ENCODE assay signal across 15 cellular contexts in genomic region chr16:24774510-24774909, GRCh38. TPM values are rescaled to one million over a fixed set of nuclear protein-coding genes. Genes with fewer than 3 reads are reported as not detected.
A peak's percentile ranks its signal among the peaks of the same experiment; 100 is the strongest.
DNase-seq lines count a peak whose midpoint lies in the region; ATAC-seq and TF ChIP-seq lines count a peak whose summit lies in the region.
"Had no signal": no experiment of that assay in that cellular context is flagged by ENCODE, and none has a peak within 500 bp of the region (broad histone marks: within the 10 kb centered on the region; RNA-seq: fewer than 3 reads in every experiment).

No MANE protein-coding gene starts in this region.

- H3K9me3 Mint-ChIP-seq in activated naive CD8-positive, alpha-beta T cell (ENCODE audit: low read depth), result no peaks in the 10 kb centered on the region
- H3K9me3 Mint-ChIP-seq in activated naive CD8-positive, alpha-beta T cell treated with anti-CD3 and anti-CD28 coated beads, Interleukin-2, amount 50 U/mL, for 24 hours, result no peaks in the 10 kb centered on the region
- no peaks in the 10 kb centered on the region for H3K9me3 Mint-ChIP-seq in CD8-positive, alpha-beta memory T cell
- H3K9me3 Mint-ChIP-seq in activated T-helper 17 cell treated with anti-CD3 and anti-CD28 coated beads, Interleukin-2, amount 50 U/mL, for 72 hours, result no peaks in the 10 kb centered on the region

- H3K4me1 Mint-ChIP-seq in activated naive CD8-positive, alpha-beta T cell (ENCODE audit: low read depth), result peaks cover 32% of the 10 kb centered on the region
- peaks cover 28% of the 10 kb centered on the region for H3K4me1 Mint-ChIP-seq in activated naive CD8-positive, alpha-beta T cell treated with anti-CD3 and anti-CD28 coated beads, Interleukin-2, amount 50 U/mL, for 24 hours
- H3K4me1 Mint-ChIP-seq in CD8-positive, alpha-beta memory T cell, result peaks cover 42 to 68% (median 59%) of the 10 kb centered on the region in 3 donors
- H3K4me1 Mint-ChIP-seq in activated T-helper 17 cell treated with anti-CD3 and anti-CD28 coated beads, Interleukin-2, amount 50 U/mL, for 72 hours, result peaks cover 40% of the 10 kb centered on the region

- peaks cover 10% of the 10 kb centered on the region for H3K36me3 Mint-ChIP-seq in activated naive CD8-positive, alpha-beta T cell
- H3K36me3 Mint-ChIP-seq in activated naive CD8-positive, alpha-beta T cell treated with anti-CD3 and anti-CD28 coated beads, Interleukin-2, amount 50 U/mL, for 24 hours (ENCODE audit: low read depth), result peaks cover 50% of the 10 kb centered on the region
- peaks cover 0 to 78% (median 16%) of the 10 kb centered on the region in 3 donors for H3K36me3 Mint-ChIP-seq in CD8-positive, alpha-beta memory T cell
- peaks cover 78% of the 10 kb centered on the region for H3K36me3 Mint-ChIP-seq in activated T-helper 17 cell treated with anti-CD3 and anti-CD28 coated beads, Interleukin-2, amount 50 U/mL, for 72 hours (ENCODE audit: low read depth)

- TF ChIP-seq POLR2A in gastrocnemius medialis (IDR thresholded peaks at IDR 0.05) (no peak), thyroid gland (IDR thresholded peaks at IDR 0.05) (no peak)

- no peaks in the 10 kb centered on the region for H3K27me3 ChIP-seq in CD8-positive, alpha-beta memory T cell (ENCODE audit: insufficient read depth, low read length, poor library complexity, severe bottlenecking)
- no peaks in the 10 kb centered on the region for H3K27me3 ChIP-seq in gastrocnemius medialis
- H3K27me3 ChIP-seq in thyroid gland, result no peaks in the 10 kb centered on the region

- 91 to 92% methylated on average over 1 of the region's 1 CpG for WGBS in thyroid gland, 2 donors

- H3K4me3 ChIP-seq in CD8-positive, alpha-beta memory T cell (ENCODE audit: low read length), result no peak overlapping the region
- H3K4me3 ChIP-seq in gastrocnemius medialis (no peak overlapping the region), thyroid gland (replicated peaks in 1 of 3) (no peak overlapping the region)

- CTCF ChIA-PET in CD8-positive, alpha-beta memory T cell (lab: Charles Lee), result no interaction called here

- H3K27ac ChIP-seq in CD8-positive, alpha-beta memory T cell (ENCODE audit: low read depth, low read length), result no peak overlapping the region
- H3K27ac ChIP-seq in gastrocnemius medialis, result peak overlapping the region; percentile 83 to 88 (median 86)
- H3K27ac ChIP-seq in thyroid gland, result no peak overlapping the region

- ATAC-seq in activated naive CD8-positive, alpha-beta T cell treated with anti-CD3 and anti-CD28 coated beads, Interleukin-2, amount 50 U/mL, for 24 hours, result no peak
- no peak for ATAC-seq in activated T-helper 17 cell treated with anti-CD3 and anti-CD28 coated beads, Interleukin-2, amount 50 U/mL, for 72 hours (replicated peaks)
- ATAC-seq in gastrocnemius medialis, result no peak
- ATAC-seq: Right ventricle myocardium inferior had no signal

- peak overlapping the region; percentile 62 for H3K27ac Mint-ChIP-seq in activated naive CD8-positive, alpha-beta T cell
- no peak overlapping the region for H3K27ac Mint-ChIP-seq in activated naive CD8-positive, alpha-beta T cell treated with anti-CD3 and anti-CD28 coated beads, Interleukin-2, amount 50 U/mL, for 24 hours
- H3K27ac Mint-ChIP-seq in CD8-positive, alpha-beta memory T cell, result peak overlapping the region in 6 of 8 donors; percentile 6 to 61 (median 50)
- peak overlapping the region; percentile 89 for H3K27ac Mint-ChIP-seq in activated T-helper 17 cell treated with anti-CD3 and anti-CD28 coated beads, Interleukin-2, amount 50 U/mL, for 72 hours

- no peaks in the 10 kb centered on the region for H3K4me1 ChIP-seq in CD8-positive, alpha-beta memory T cell (ENCODE audit: insufficient read depth, low read length)
- H3K4me1 ChIP-seq in gastrocnemius medialis (peaks cover 53 to 64% of the 10 kb centered on the region in 2 donors), thyroid gland (peaks cover 12 to 16% of the 10 kb centered on the region in 2 donors)

- in situ Hi-C loops in gastrocnemius medialis (cut with MboI; ENCODE audit: low sequenced_read_pairs in 4 of 4), result no loop called here

- POLR2A ChIA-PET in CD8-positive, alpha-beta memory T cell (lab: Charles Lee), result no interaction called here

- peaks cover 33% of the 10 kb centered on the region for H3K36me3 ChIP-seq in CD8-positive, alpha-beta memory T cell (ENCODE audit: insufficient read depth, low read length)
- H3K36me3 ChIP-seq in gastrocnemius medialis, result peaks cover 0 to 20% of the 10 kb centered on the region in 2 donors
- H3K36me3 ChIP-seq in thyroid gland, result peaks cover 7 to 9% of the 10 kb centered on the region in 2 donors

- intact Hi-C loops in gastrocnemius medialis (cut with DNase I; ENCODE audit: low total_unique reads) (loop anchor here (10.0 kb wide), 1 partner anchor 200 kb away; no protein-coding TSS in a partner anchor), thyroid gland (cut with DNase I) (no loop called here)

- TF ChIP-seq CTCF in gastrocnemius medialis (IDR thresholded peaks at IDR 0.05 in 4 of 5, conservative IDR thresholded peaks at IDR 0.05 in 1 of 5) (no peak), thyroid gland (IDR thresholded peaks at IDR 0.05) (no peak)

- H3K9me3 ChIP-seq in CD8-positive, alpha-beta memory T cell (ENCODE audit: low read length), result no peaks in the 10 kb centered on the region
- no peaks in the 10 kb centered on the region for H3K9me3 ChIP-seq in gastrocnemius medialis
- H3K9me3 ChIP-seq in thyroid gland, result no peaks in the 10 kb centered on the region

- no peak overlapping the region for H3K4me3 Mint-ChIP-seq in activated naive CD8-positive, alpha-beta T cell
- no peak overlapping the region for H3K4me3 Mint-ChIP-seq in activated naive CD8-positive, alpha-beta T cell treated with anti-CD3 and anti-CD28 coated beads, Interleukin-2, amount 50 U/mL, for 24 hours
- H3K4me3 Mint-ChIP-seq in CD8-positive, alpha-beta memory T cell, result no peak overlapping the region
- H3K4me3 Mint-ChIP-seq in activated T-helper 17 cell treated with anti-CD3 and anti-CD28 coated beads, Interleukin-2, amount 50 U/mL, for 72 hours, result no peak overlapping the region

- no peaks in the 10 kb centered on the region for H3K27me3 Mint-ChIP-seq in activated naive CD8-positive, alpha-beta T cell
- H3K27me3 Mint-ChIP-seq in activated naive CD8-positive, alpha-beta T cell treated with anti-CD3 and anti-CD28 coated beads, Interleukin-2, amount 50 U/mL, for 24 hours, result no peaks in the 10 kb centered on the region
- no peaks in the 10 kb centered on the region for H3K27me3 Mint-ChIP-seq in CD8-positive, alpha-beta memory T cell
- no peaks in the 10 kb centered on the region for H3K27me3 Mint-ChIP-seq in activated T-helper 17 cell treated with anti-CD3 and anti-CD28 coated beads, Interleukin-2, amount 50 U/mL, for 72 hours

- DNase-seq in activated naive CD8-positive, alpha-beta T cell treated with anti-CD3 and anti-CD28 coated beads, Interleukin-2, amount 50 U/mL, for 24 hours, result no peak
- no peak for DNase-seq in CD8-positive, alpha-beta memory T cell
- no peak for DNase-seq in gastrocnemius medialis
- no peak for DNase-seq in thyroid gland
- DNase-seq in activated CD4-positive, alpha-beta T cell treated with anti-CD3 and anti-CD28 coated beads, Interleukin-2, amount 50 U/mL, for 4 hours, result no peak
- DNase-seq in NCI-H2171 treated with DMSO at 0.1 percent for 48 hours (lab: John Stamatoyannopoulos, UW), result no peak
- DNase-seq: DMS79 treated with DMSO at 0.1 percent for 48 hours, Karpas-422, NCI-H1092 treated with DMSO at 0.1 percent for 48 hours, NCI-H1694, NCI-H510A, NCI-H774 had no signal

RNA-seq across cellular contexts. Expression of gene TNRC6A, which starts 45.1 kb away (rescaled TPM):
- 10 to 100 TPM; 40.4 to 44.0 TPM for total RNA-seq in CD8-positive, alpha-beta memory T cell
- 11.4 TPM for polyA plus RNA-seq in CD8-positive, alpha-beta memory T cell
- 10 to 100 TPM; 40.5 to 47.8 TPM for total RNA-seq in activated T-helper 17 cell treated with anti-CD3 and anti-CD28 coated beads, Interleukin-2, amount 50 U/mL, for 72 hours
- total RNA-seq in gastrocnemius medialis, result 10 to 100 TPM; 16.9 to 26.0 (median 23.1) TPM
- 10 to 100 TPM; 45.8 to 70.7 (median 57.4) TPM for total RNA-seq in thyroid gland

Comparison
In these comparisons a context has a peak if more than half of its experiments do, and no peak if none do; other contexts are left out.
1. H3K27ac ChIP-seq: peak in gastrocnemius medialis (4 of 4); none in CD8-positive, alpha-beta memory T cell (single experiment) and thyroid gland (0 of 3).